11 cellular contexts compared by ENCODE assay signal in genomic region chr19:39499082-39499642, GRCh38. TPM values are rescaled to one million over a fixed set of nuclear protein-coding genes. Genes with fewer than 3 reads are reported as not detected.
DNase-seq lines count a peak whose midpoint lies in the region; ATAC-seq lines count a peak whose summit lies in the region.
"Had no signal": no experiment of that assay in that cellular context is flagged by ENCODE, and none has a peak within 500 bp of the region (broad histone marks: within the 10 kb centered on the region; RNA-seq: fewer than 3 reads in every experiment).

No MANE protein-coding gene starts in this region.

- peak overlapping the region; percentile 80 for H3K9ac ChIP-seq in mesendoderm (ENCODE audit: low read length)

- no peaks in the 10 kb centered on the region for H3K36me3 ChIP-seq in mesendoderm (ENCODE audit: control insufficient read depth, insufficient read depth, low read length)

- H3K79me1 ChIP-seq in mesendoderm (ENCODE audit: low read length) = no peaks in the 10 kb centered on the region

- no CpG with 5 or more reads among the region's 46 CpGs for WGBS in mesendoderm (ENCODE audit: extremely low coverage, insufficient coverage, low lambda C conversion rate)

- H3K4me1 ChIP-seq in mesendoderm (ENCODE audit: control insufficient read depth, low read depth, low read length) = no peaks in the 10 kb centered on the region

- no peak overlapping the region for H2BK5ac ChIP-seq in mesendoderm (ENCODE audit: low read length)

- H3K18ac ChIP-seq in mesendoderm (ENCODE audit: low read length) = peak overlapping the region; percentile 45

- peak overlapping the region; percentile 84 for H3K56ac ChIP-seq in mesendoderm (ENCODE audit: low read length)

- H3K27me3 Mint-ChIP-seq in IgD-negative memory B cell = peaks cover 34% of the 10 kb centered on the region
- H3K27me3 Mint-ChIP-seq in activated T-helper 17 cell treated with anti-CD3 and anti-CD28 coated beads, Interleukin-2, amount 50 U/mL, for 72 hours = peaks cover 39% of the 10 kb centered on the region

- peak overlapping the region; percentile 15 for H3K23ac ChIP-seq in mesendoderm (ENCODE audit: low read length)

- no peak for ATAC-seq in activated T-helper 17 cell treated with anti-CD3 and anti-CD28 coated beads, Interleukin-2, amount 50 U/mL, for 72 hours (replicated peaks)
- ATAC-seq in GM18907 (IDR thresholded peaks at IDR 0.05; ENCODE audit: unreplicated experiment) = no peak
- ATAC-seq in GM18520 (IDR thresholded peaks at IDR 0.05; ENCODE audit: unreplicated experiment) = no peak

- no peaks in the 10 kb centered on the region for H3K79me2 ChIP-seq in mesendoderm (ENCODE audit: control insufficient read depth, insufficient read depth, low read length)

- H3K4me3 Mint-ChIP-seq in IgD-negative memory B cell = peak overlapping the region; percentile 71 to 88 (median 82)
- H3K4me3 Mint-ChIP-seq in activated T-helper 17 cell treated with anti-CD3 and anti-CD28 coated beads, Interleukin-2, amount 50 U/mL, for 72 hours = peak overlapping the region; percentile 50

- peaks cover 17% of the 10 kb centered on the region for H3K27me3 ChIP-seq in mesendoderm (ENCODE audit: insufficient read depth, low read length, poor library complexity)

- H4K8ac ChIP-seq in mesendoderm (ENCODE audit: low read depth, low read length) = no peak overlapping the region

- H3K4ac ChIP-seq in mesendoderm (ENCODE audit: low read depth, low read length) = no peak overlapping the region

- peak overlapping the region; percentile 66 for H3K4me3 ChIP-seq in mesendoderm (ENCODE audit: low read length)

- H4K5ac ChIP-seq in mesendoderm (ENCODE audit: low read length) = no peak overlapping the region

- H3K27ac ChIP-seq in mesendoderm (ENCODE audit: low read depth, low read length) = no peak overlapping the region
- H3K27ac ChIP-seq: HL-60 had no signal

- no peak overlapping the region for H2AK5ac ChIP-seq in mesendoderm (ENCODE audit: low read length)

- no peaks in the 10 kb centered on the region for H3K36me3 Mint-ChIP-seq in IgD-negative memory B cell
- H3K36me3 Mint-ChIP-seq in activated T-helper 17 cell treated with anti-CD3 and anti-CD28 coated beads, Interleukin-2, amount 50 U/mL, for 72 hours (ENCODE audit: low read depth) = no peaks in the 10 kb centered on the region

- H2BK120ac ChIP-seq in mesendoderm (ENCODE audit: low read depth, low read length) = no peak overlapping the region

- H3K4me1 Mint-ChIP-seq in IgD-negative memory B cell = peaks cover 11 to 16% (median 12%) of the 10 kb centered on the region in 3 donors
- peaks cover 7% of the 10 kb centered on the region for H3K4me1 Mint-ChIP-seq in activated T-helper 17 cell treated with anti-CD3 and anti-CD28 coated beads, Interleukin-2, amount 50 U/mL, for 72 hours

- peak overlapping the region in 1 of 3 donors; percentile 6 for H3K27ac Mint-ChIP-seq in IgD-negative memory B cell
- no peak overlapping the region for H3K27ac Mint-ChIP-seq in activated T-helper 17 cell treated with anti-CD3 and anti-CD28 coated beads, Interleukin-2, amount 50 U/mL, for 72 hours

- no peaks in the 10 kb centered on the region for H3K9me3 Mint-ChIP-seq in IgD-negative memory B cell
- H3K9me3 Mint-ChIP-seq in activated T-helper 17 cell treated with anti-CD3 and anti-CD28 coated beads, Interleukin-2, amount 50 U/mL, for 72 hours = no peaks in the 10 kb centered on the region

- peak overlapping the region; percentile 61 for H3K4me2 ChIP-seq in mesendoderm (ENCODE audit: low read length)

- H2BK15ac ChIP-seq in mesendoderm (replicated peaks; ENCODE audit: low read depth) = no peak overlapping the region

- DNase-seq in COR-L47 (lab: John Stamatoyannopoulos, UW) (peak; percentile 25), mesendoderm (peak; percentile 35), globus pallidus (ENCODE audit: low spot score) (no peak)
- no peak for DNase-seq in activated CD4-positive, CD25-positive, alpha-beta regulatory T cell treated with anti-CD3 and anti-CD28 coated beads, Interleukin-2, amount 50 U/mL, for 72 hours

RNA-seq across cellular contexts. Expression of gene DLL3, which starts 0.4 kb away (rescaled TPM):
- 1.5 TPM for polyA plus RNA-seq in IgD-negative memory B cell
- 1 to 10 TPM in 1 of 2 donors, under 1 TPM in 1; 0.16 to 1.2 TPM for total RNA-seq in activated T-helper 17 cell treated with anti-CD3 and anti-CD28 coated beads, Interleukin-2, amount 50 U/mL, for 72 hours
- polyA plus RNA-seq in mesendoderm (2013, experiment 1 of 2) = 2.2 TPM
- polyA plus RNA-seq in mesendoderm (2013, experiment 2 of 2) = 2.4 TPM

RNA-seq across cellular contexts. Expression of gene SELENOV, which starts 15.8 kb away (rescaled TPM):
- polyA plus RNA-seq in IgD-negative memory B cell = not detected
- total RNA-seq in activated T-helper 17 cell treated with anti-CD3 and anti-CD28 coated beads, Interleukin-2, amount 50 U/mL, for 72 hours = not detected
- polyA plus RNA-seq in mesendoderm (2013, experiment 1 of 2) = 5.9 TPM
- 7.0 TPM for polyA plus RNA-seq in mesendoderm (2013, experiment 2 of 2)
- total RNA-seq: pulmonary artery endothelial cell had no signal
- polyA plus RNA-seq: thymus had no signal

RNA-seq across cellular contexts. Expression of gene TIMM50, which starts 18.5 kb away (rescaled TPM):
- polyA plus RNA-seq in IgD-negative memory B cell = 56.8 TPM
- 10 to 100 TPM; 51.5 to 95.1 TPM for total RNA-seq in activated T-helper 17 cell treated with anti-CD3 and anti-CD28 coated beads, Interleukin-2, amount 50 U/mL, for 72 hours
- polyA plus RNA-seq in mesendoderm (2013, experiment 1 of 2) = 131 TPM
- polyA plus RNA-seq in mesendoderm (2013, experiment 2 of 2) = 137 TPM

RNA-seq across cellular contexts. Expression of gene EID2B, which starts 33.5 kb away (rescaled TPM):
- polyA plus RNA-seq in IgD-negative memory B cell = 2.5 TPM
- total RNA-seq in activated T-helper 17 cell treated with anti-CD3 and anti-CD28 coated beads, Interleukin-2, amount 50 U/mL, for 72 hours = 1 to 10 TPM; 2.8 to 3.2 TPM
- 1.7 TPM for polyA plus RNA-seq in mesendoderm (2013, experiment 1 of 2)
- 1.4 TPM for polyA plus RNA-seq in mesendoderm (2013, experiment 2 of 2)

RNA-seq across cellular contexts. Expression of gene EID2, which starts 40.8 kb away (rescaled TPM):
- polyA plus RNA-seq in IgD-negative memory B cell = 14.6 TPM
- total RNA-seq in activated T-helper 17 cell treated with anti-CD3 and anti-CD28 coated beads, Interleukin-2, amount 50 U/mL, for 72 hours = 10 to 100 TPM in 1 of 2 donors, 1 to 10 TPM in 1; 9.4 to 13.4 TPM
- polyA plus RNA-seq in mesendoderm (2013, experiment 1 of 2) = 21.4 TPM
- polyA plus RNA-seq in mesendoderm (2013, experiment 2 of 2) = 21.7 TPM

Comparison
In these comparisons a context has a peak if more than half of its experiments do, and no peak if none do; other contexts are left out.
1. DNase-seq: peak in COR-L47 (single experiment) and mesendoderm (single experiment); none in activated CD4-positive, CD25-positive, alpha-beta regulatory T cell treated with anti-CD3 and anti-CD28 coated beads, Interleukin-2, amount 50 U/mL, for 72 hours (single experiment) and globus pallidus (single experiment).